Comparison of ENCODE assay signal across 25 cellular contexts in the genomic region with DNA sequence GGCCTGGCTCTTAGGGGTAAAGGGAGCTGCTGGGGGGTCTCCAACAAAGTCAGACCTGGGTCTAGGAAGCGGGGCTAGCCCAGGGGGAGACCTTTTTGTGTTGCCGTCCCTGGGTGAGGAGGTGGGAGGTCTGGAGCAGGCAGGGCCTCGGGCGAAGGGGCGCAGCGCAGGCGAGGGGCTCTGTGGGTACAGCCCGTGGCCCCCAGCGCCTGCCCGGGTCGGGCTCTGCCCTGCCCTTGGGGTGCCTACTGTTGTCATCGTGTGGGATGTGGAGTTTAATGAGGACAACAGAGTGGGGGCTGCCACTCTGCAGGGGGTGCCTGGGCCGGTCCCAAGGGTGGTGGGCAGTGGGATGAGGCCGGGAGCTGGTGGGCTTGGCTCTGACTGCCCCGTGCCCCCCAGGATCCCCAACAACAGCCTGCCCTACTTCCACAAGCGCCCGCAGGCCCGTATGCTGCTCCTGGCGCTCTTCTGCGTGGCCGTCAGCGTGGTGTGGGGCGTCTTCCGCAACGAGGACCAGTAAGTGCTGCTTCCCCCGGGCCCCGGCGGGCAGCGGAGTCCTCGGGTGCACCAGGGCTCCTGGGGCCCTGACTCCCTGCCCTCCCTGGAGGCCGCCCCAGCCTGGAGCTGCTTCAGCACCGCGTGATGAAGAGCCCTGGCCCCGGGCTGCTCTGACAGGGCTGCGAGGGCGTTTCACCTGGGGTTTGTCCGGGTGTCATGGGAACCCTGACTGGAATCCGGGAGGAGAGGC. TPM values are rescaled to one million over a fixed set of nuclear protein-coding genes. Genes with fewer than 3 reads are reported as not detected.
A peak's percentile ranks its signal among the peaks of the same experiment; 100 is the strongest.
DNase-seq lines count a peak whose midpoint lies in the region; ATAC-seq and TF ChIP-seq lines count a peak whose summit lies in the region.
"Had no signal": no experiment of that assay in that cellular context is flagged by ENCODE, and none has a peak within 500 bp of the region (broad histone marks: within the 10 kb centered on the region; RNA-seq: fewer than 3 reads in every experiment).

No MANE protein-coding gene starts in this region.

- H2BK5ac ChIP-seq in trophoblast cell (ENCODE audit: low read depth, low read length, poor library complexity), result peak overlapping the region; percentile 71

- H3K9ac ChIP-seq in trophoblast cell (ENCODE audit: low read length), result no peak overlapping the region
- H3K9ac ChIP-seq: SK-N-SH had no signal

- no peak for ATAC-seq in psoas muscle
- ATAC-seq: A549, HCT116 had no signal

- H3K27me3 ChIP-seq in Caco-2 (replicated peaks; ENCODE audit: control insufficient read depth, insufficient read depth, low read length) (no peaks in the 10 kb centered on the region), trophoblast cell (ENCODE audit: insufficient read depth, low read length) (no peaks in the 10 kb centered on the region), psoas muscle (ENCODE audit: insufficient read depth in 3 of 3, low read length in 2 of 3) (no peaks in the 10 kb centered on the region)

- no peak overlapping the region for H3K4me2 ChIP-seq in trophoblast cell (ENCODE audit: low read length)
- H3K4me2 ChIP-seq: A549, SK-N-SH had no signal

- H2AFZ ChIP-seq in trophoblast cell (ENCODE audit: insufficient read depth, low read length, poor library complexity), result no peak overlapping the region

- DNase-seq in Caco-2 (no peak), trophoblast cell (peak; percentile 26 to 46), AG08395 (ENCODE audit: low spot score) (no peak), psoas muscle (no peak)
- DNase-seq: Calu3; CD8-positive, alpha-beta memory T cell; DMS79 treated with DMSO at 0.1 percent for 48 hours; Kasumi-1; NCI-H1092 treated with DMSO at 0.1 percent for 48 hours; NCI-H1436; NCI-H187; NCI-H2081 treated with DMSO at 0.1 percent for 48 hours; NCI-H2171; NCI-H226; NCI-H510A; NCI-H69; RPMI8226; SK-N-SH; SW 1271 had no signal

- peaks cover 20% of the 10 kb centered on the region for H3K4me1 Mint-ChIP-seq in Caco-2 (ENCODE audit: low read depth, unreplicated experiment)
- H3K4me1 Mint-ChIP-seq: CD14-positive monocyte had no signal

- intact Hi-C loops in Caco-2 (cut with micrococcal nuclease; ENCODE audit: unreplicated experiment), result no loop called here
- intact Hi-C loops in psoas muscle (cut with DNase I), result no loop called here

- peak overlapping the region; percentile 55 for H4K8ac ChIP-seq in trophoblast cell (ENCODE audit: low read depth, low read length)

- H3K27ac ChIP-seq in cingulate gyrus (ENCODE audit: low read depth, low read length) (peak overlapping the region; percentile 54), trophoblast cell (ENCODE audit: low read depth, low read length) (peak overlapping the region; percentile 42), psoas muscle (no peak overlapping the region)
- H3K27ac ChIP-seq: A549 had no signal

- peaks cover 12% of the 10 kb centered on the region for H3K79me1 ChIP-seq in trophoblast cell (ENCODE audit: low read length)

- peak overlapping the region; percentile 17 for H4K12ac ChIP-seq in trophoblast cell (ENCODE audit: low read depth, low read length)

- H3K14ac ChIP-seq in trophoblast cell (ENCODE audit: low read length), result peak overlapping the region; percentile 61

- H2BK12ac ChIP-seq in trophoblast cell (ENCODE audit: low read length), result peak overlapping the region; percentile 75

- peak overlapping the region; percentile 61 for H2AK5ac ChIP-seq in trophoblast cell (ENCODE audit: low read length)

- peaks cover 1% of the 10 kb centered on the region for H3K36me3 ChIP-seq in Caco-2 (ENCODE audit: control insufficient read depth, insufficient read depth, low read length)
- H3K36me3 ChIP-seq in trophoblast cell (ENCODE audit: control insufficient read depth in 1 of 2, insufficient read depth in 2 of 2, low read length in 2 of 2), result peaks cover 27 to 30% of the 10 kb centered on the region in 2 experiments
- H3K36me3 ChIP-seq in psoas muscle (ENCODE audit: insufficient read depth in 1 of 2, low read depth in 1 of 2), result peaks cover 0 to 57% of the 10 kb centered on the region in 2 donors

- H3K27me3 Mint-ChIP-seq in Caco-2 (ENCODE audit: insufficient read depth, unreplicated experiment), result no peaks in the 10 kb centered on the region
- H3K27me3 Mint-ChIP-seq: CD8-positive, alpha-beta memory T cell had no signal

- peak overlapping the region; percentile 73 for H2BK120ac ChIP-seq in trophoblast cell (ENCODE audit: insufficient read depth, low read length, poor library complexity)

- peaks cover 17% of the 10 kb centered on the region for H3K36me3 Mint-ChIP-seq in Caco-2 (ENCODE audit: insufficient read depth, unreplicated experiment)

- POLR2A ChIA-PET in Caco-2 (lab: Charles Lee), result no interaction called here

- H3K4ac ChIP-seq in trophoblast cell (ENCODE audit: low read depth, low read length), result peak overlapping the region; percentile 32

- no peaks in the 10 kb centered on the region for H3K9me3 ChIP-seq in Caco-2
- H3K9me3 ChIP-seq in trophoblast cell (ENCODE audit: insufficient read depth, low read depth, low read length), result peaks cover 6% of the 10 kb centered on the region
- H3K9me3 ChIP-seq in psoas muscle, result no peaks in the 10 kb centered on the region
- H3K9me3 ChIP-seq: A549, SK-N-SH had no signal

- H3K23ac ChIP-seq in trophoblast cell (ENCODE audit: low read length), result no peak overlapping the region

- no TSS peak for BruUV-seq in Caco-2 (replicated peaks; lab: Mats Ljungman, UMichigan)

- H4K91ac ChIP-seq in trophoblast cell (ENCODE audit: low read depth, low read length), result peak overlapping the region; percentile 94

- peak overlapping the region; percentile 84 for H3K27ac Mint-ChIP-seq in Caco-2 (ENCODE audit: unreplicated experiment)
- H3K27ac Mint-ChIP-seq: CD8-positive, alpha-beta memory T cell had no signal

- CTCF ChIA-PET in Caco-2 (lab: Charles Lee), result no interaction called here

- H3K18ac ChIP-seq in trophoblast cell (ENCODE audit: low read length), result peak overlapping the region; percentile 76

- peaks cover 4% of the 10 kb centered on the region for H3K79me2 ChIP-seq in trophoblast cell (ENCODE audit: control insufficient read depth, insufficient read depth, low read length, poor library complexity)

- H3K4me3 ChIP-seq in Caco-2 (ENCODE audit: low read depth, low read length), result no peak overlapping the region
- H3K4me3 ChIP-seq in trophoblast cell (ENCODE audit: low read depth, low read length), result no peak overlapping the region
- no peak overlapping the region for H3K4me3 ChIP-seq in psoas muscle
- H3K4me3 ChIP-seq: A549 had no signal

- H3K4me1 ChIP-seq in Caco-2 (peaks cover 41% of the 10 kb centered on the region), trophoblast cell (ENCODE audit: control insufficient read depth in 1 of 2, insufficient read depth in 2 of 2, low read length in 2 of 2) (peaks cover 26 to 29% of the 10 kb centered on the region in 2 experiments), psoas muscle (no peaks in the 10 kb centered on the region)
- H3K4me1 ChIP-seq: A549 had no signal

- no peaks in the 10 kb centered on the region for H3K9me3 Mint-ChIP-seq in Caco-2 (ENCODE audit: unreplicated experiment)
- H3K9me3 Mint-ChIP-seq: CD8-positive, alpha-beta memory T cell had no signal

- no peak overlapping the region for H3K4me3 Mint-ChIP-seq in Caco-2 (ENCODE audit: unreplicated experiment)
- H3K4me3 Mint-ChIP-seq: CD14-positive monocyte; CD8-positive, alpha-beta memory T cell had no signal

- no CpG with 5 or more reads among the region's 38 CpGs for WGBS in trophoblast cell (ENCODE audit: extremely low coverage, insufficient coverage, insufficient read length)
- 90 to 93% (median 90%) methylated on average over 34 to 38 of the region's 38 CpGs for WGBS in psoas muscle, 3 donors

- TF ChIP-seq CTCF in Caco-2 (IDR thresholded peaks at IDR 0.05; ENCODE audit: insufficient read depth in 1 of 2, low read depth in 1 of 2, low read length in 1 of 2, severe bottlenecking in 1 of 2, unreplicated experiment in 1 of 2) (no peak), psoas muscle (IDR thresholded peaks at IDR 0.05) (no peak)

RNA-seq across cellular contexts. Expression of gene SPPL2B, which starts 12.2 kb away (rescaled TPM):
- total RNA-seq in Caco-2 (2022) (90.6 and 92.3 TPM in 2 replicates), psoas muscle (10 to 100 TPM; 21.1 to 38.0 (median 27.7) TPM)
- polyA plus RNA-seq in trophoblast cell (2013), result 27.5 and 28.8 TPM in 2 replicates
- polyA plus RNA-seq in psoas muscle, result 10 to 100 TPM; 11.4 to 22.1 (median 19.4) TPM

RNA-seq across cellular contexts. Expression of gene LSM7, which starts 12.3 kb away (rescaled TPM):
- 141 and 152 TPM in 2 replicates for total RNA-seq in Caco-2 (2022)
- polyA plus RNA-seq in trophoblast cell (2013), result 193 and 208 TPM in 2 replicates
- 10 to 100 TPM; 42.2 to 89.8 (median 47.8) TPM for total RNA-seq in psoas muscle
- polyA plus RNA-seq in psoas muscle, result 100 to 1,000 TPM; 128 to 323 (median 141) TPM

RNA-seq across cellular contexts. Expression of gene TMPRSS9, which starts 19.4 kb away (rescaled TPM):
- total RNA-seq in Caco-2 (2022), result 0.49 and 0.66 TPM in 2 replicates
- 0.15 and 0.18 TPM in 2 replicates for polyA plus RNA-seq in trophoblast cell (2013)
- under 1 TPM in 1 of 4 donors, not detected in 3; 0.17 TPM for total RNA-seq in psoas muscle
- not detected for polyA plus RNA-seq in psoas muscle
- total RNA-seq: Calu3; CD8-positive, alpha-beta memory T cell; M059J had no signal
- polyA plus RNA-seq: CD8-positive, alpha-beta memory T cell; SK-N-SH had no signal

RNA-seq across cellular contexts. Expression of gene LINGO3, which starts 32.7 kb away (rescaled TPM):
- total RNA-seq in Caco-2 (2022) (1.3 and 1.4 TPM in 2 replicates), psoas muscle (not detected)
- polyA plus RNA-seq in trophoblast cell (2013), result not detected in 2 replicates
- under 1 TPM in 1 of 3 donors, not detected in 2; 0.04 TPM for polyA plus RNA-seq in psoas muscle
- total RNA-seq: Calu3, M059J had no signal
- polyA plus RNA-seq: A549, SK-N-SH had no signal

RNA-seq across cellular contexts. Expression of gene PEAK3, which starts 58.7 kb away (rescaled TPM):
- not detected in 2 replicates for total RNA-seq in Caco-2 (2022)
- polyA plus RNA-seq in trophoblast cell (2013), result 0.03 TPM in 2 replicates
- total RNA-seq in psoas muscle, result under 1 TPM; 0.12 to 0.20 (median 0.14) TPM
- under 1 TPM in 2 of 3 donors, not detected in 1; 0.01 to 0.08 TPM for polyA plus RNA-seq in psoas muscle
- total RNA-seq: Calu3; CD8-positive, alpha-beta memory T cell; HT-29; M059J had no signal
- polyA plus RNA-seq: A549, SK-N-SH had no signal

Comparison
In these comparisons a context has a peak if more than half of its experiments do, and no peak if none do; other contexts are left out.
1. DNase-seq: peak in trophoblast cell (2 of 2); none in Caco-2 (0 of 2), AG08395 (single experiment) and psoas muscle (0 of 2).